ENCODE assay signal across 13 cellular contexts in the genomic region with DNA sequence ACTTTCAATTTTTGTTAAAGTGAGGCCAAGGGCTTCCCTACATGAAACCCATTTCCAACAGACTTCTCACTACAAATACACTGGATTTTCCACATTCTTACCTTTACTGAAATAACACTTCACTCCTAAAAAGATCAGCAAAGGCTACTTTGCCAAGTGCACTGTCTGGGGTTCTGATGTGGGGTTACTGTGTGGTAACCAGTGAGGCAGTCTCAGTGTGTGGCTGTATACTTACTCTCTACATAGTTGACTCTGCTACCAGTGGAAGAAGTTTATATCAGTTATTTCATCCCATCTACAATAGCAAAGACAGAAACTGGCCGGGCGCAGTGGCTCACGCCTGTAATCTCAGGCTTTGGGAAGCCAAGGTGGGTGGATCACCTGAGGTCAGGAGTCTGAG. TPM values are rescaled to one million over a fixed set of nuclear protein-coding genes. Genes with fewer than 3 reads are reported as not detected.
DNase-seq lines count a peak whose midpoint lies in the region; ATAC-seq and TF ChIP-seq lines count a peak whose summit lies in the region.
"Had no signal": no experiment of that assay in that cellular context is flagged by ENCODE, and none has a peak within 500 bp of the region (broad histone marks: within the 10 kb centered on the region; RNA-seq: fewer than 3 reads in every experiment).

No MANE protein-coding gene starts in this region.

- no CpG with 5 or more reads among the region's 3 CpGs for WGBS in H9 (ENCODE audit: extremely low coverage, insufficient read length, low lambda C conversion rate)

- H3K4me2 ChIP-seq in BLaER1 treated with 17β-estradiol and CSF1 and Interleukin-3, amounts not matched to agents 10 nM and 100 nM, result peak overlapping the region in 9 of 11 experiments; percentile 16 to 99 (median 21); a peak in 11 of 22 replicates
- no peak overlapping the region for H3K4me2 ChIP-seq in H9 (ENCODE audit: insufficient read depth, insufficient read length, low read length)

- H4K8ac ChIP-seq in H9 (replicated peaks; ENCODE audit: insufficient read length, low read depth, low read length), result no peak overlapping the region

- no peak overlapping the region for H3K4me3 Mint-ChIP-seq in HFFc6
- peak overlapping the region; percentile 99 for H3K4me3 Mint-ChIP-seq in activated naive CD8-positive, alpha-beta T cell
- peak overlapping the region; percentile 95 for H3K4me3 Mint-ChIP-seq in natural killer cell treated with Interleukin-12 subunit alpha and Interleukin-12 subunit beta and Interleukin-15 and Interleukin-18, amount 100 ng/mL, for 72 hours
- no peak overlapping the region for H3K4me3 Mint-ChIP-seq in H9

- H3K79me2 ChIP-seq in H9 (ENCODE audit: insufficient read depth, low read length), result peaks cover 62% of the 10 kb centered on the region

- H3K27me3 Mint-ChIP-seq in HFFc6 (ENCODE audit: insufficient read depth), result no peaks in the 10 kb centered on the region
- H3K27me3 Mint-ChIP-seq in activated naive CD8-positive, alpha-beta T cell, result no peaks in the 10 kb centered on the region
- no peaks in the 10 kb centered on the region for H3K27me3 Mint-ChIP-seq in natural killer cell treated with Interleukin-12 subunit alpha and Interleukin-12 subunit beta and Interleukin-15 and Interleukin-18, amount 100 ng/mL, for 72 hours
- no peaks in the 10 kb centered on the region for H3K27me3 Mint-ChIP-seq in H9 (ENCODE audit: low read depth)

- peaks cover 88 to 100% (median 99%) of the 10 kb centered on the region in 11 experiments for H4K20me1 ChIP-seq in BLaER1 treated with 17β-estradiol and CSF1 and Interleukin-3, amounts not matched to agents 10 nM and 100 nM
- no peaks in the 10 kb centered on the region for H4K20me1 ChIP-seq in H9 (ENCODE audit: control insufficient read depth, insufficient read depth, insufficient read length)

- no peak overlapping the region for H3K14ac ChIP-seq in H9 (ENCODE audit: insufficient read depth, low read length)

- peak overlapping the region in 2 of 11 experiments; percentile 2 to 30; a peak in 2 of 22 replicates for H3K27ac ChIP-seq in BLaER1 treated with 17β-estradiol and CSF1 and Interleukin-3, amounts not matched to agents 10 nM and 100 nM
- no peak overlapping the region for H3K27ac ChIP-seq in H9 (ENCODE audit: insufficient read length, low read depth, low read length)

- H2BK12ac ChIP-seq in H9 (ENCODE audit: insufficient read length, low read depth, low read length), result no peak overlapping the region

- peak overlapping the region; percentile 51; the same call in 1 of the 2 replicates for H3K27ac Mint-ChIP-seq in HFFc6
- H3K27ac Mint-ChIP-seq in activated naive CD8-positive, alpha-beta T cell, result peak overlapping the region; percentile 100
- peak overlapping the region; percentile 75 to 93 for H3K27ac Mint-ChIP-seq in natural killer cell treated with Interleukin-12 subunit alpha and Interleukin-12 subunit beta and Interleukin-15 and Interleukin-18, amount 100 ng/mL, for 72 hours
- H3K27ac Mint-ChIP-seq in H9, result no peak overlapping the region

- no peak overlapping the region for H3K4ac ChIP-seq in H9 (ENCODE audit: low read depth, low read length)

- no peak overlapping the region for H3K4me3 ChIP-seq in BLaER1 treated with 17β-estradiol and CSF1 and Interleukin-3, amounts not matched to agents 10 nM and 100 nM
- H3K4me3 ChIP-seq: mucosa of descending colon had no signal

- no peak for ATAC-seq in natural killer cell treated with Interleukin-12 subunit alpha and Interleukin-12 subunit beta and Interleukin-15 and Interleukin-18, amount 100 ng/mL, for 72 hours
- ATAC-seq: mucosa of descending colon had no signal

- H2AFZ ChIP-seq in H9 (ENCODE audit: low read length), result no peak overlapping the region

- no peak overlapping the region for H3K23ac ChIP-seq in H9 (ENCODE audit: insufficient read length, low read depth, low read length)

- no peak overlapping the region for H2AK5ac ChIP-seq in H9 (ENCODE audit: insufficient read length, low read length)

- no peak for TF ChIP-seq CTCF in HFFc6 (IDR thresholded peaks at IDR 0.05)
- no peak for TF ChIP-seq CTCF in H9 (conservative IDR thresholded peaks at IDR 0.05)

- no peaks in the 10 kb centered on the region for H3K9me3 Mint-ChIP-seq in HFFc6
- no peaks in the 10 kb centered on the region for H3K9me3 Mint-ChIP-seq in activated naive CD8-positive, alpha-beta T cell (ENCODE audit: low read depth)
- H3K9me3 Mint-ChIP-seq in natural killer cell treated with Interleukin-12 subunit alpha and Interleukin-12 subunit beta and Interleukin-15 and Interleukin-18, amount 100 ng/mL, for 72 hours, result no peaks in the 10 kb centered on the region
- 0 out of 5 replicates have a peak, but pooled peaks cover 0 to 3% of the 10 kb centered on the region in 2 experiments for H3K9me3 Mint-ChIP-seq in H9

- H3K18ac ChIP-seq in H9 (ENCODE audit: insufficient read length, low read depth, low read length), result no peak overlapping the region

- H3K27me3 ChIP-seq in BLaER1 treated with 17β-estradiol and CSF1 and Interleukin-3, amounts not matched to agents 10 nM and 100 nM, result no peaks in the 10 kb centered on the region
- H3K27me3 ChIP-seq in H9 (ENCODE audit: insufficient read depth, low read length), result no peaks in the 10 kb centered on the region

- H3K4me1 Mint-ChIP-seq in HFFc6 (ENCODE audit: low read depth) (peaks cover 58% of the 10 kb centered on the region), H9 (peaks cover 18 to 24% of the 10 kb centered on the region in 2 experiments)
- H3K4me1 Mint-ChIP-seq in activated naive CD8-positive, alpha-beta T cell (ENCODE audit: low read depth), result peaks cover 80% of the 10 kb centered on the region
- peaks cover 60 to 69% of the 10 kb centered on the region in 2 donors for H3K4me1 Mint-ChIP-seq in natural killer cell treated with Interleukin-12 subunit alpha and Interleukin-12 subunit beta and Interleukin-15 and Interleukin-18, amount 100 ng/mL, for 72 hours (ENCODE audit: low read depth in 2 of 2)

- H3T11ph ChIP-seq in H9 (ENCODE audit: low read length), result no peak overlapping the region

- peaks cover 48 to 90% (median 85%) of the 10 kb centered on the region in 11 experiments for H3K36me3 ChIP-seq in BLaER1 treated with 17β-estradiol and CSF1 and Interleukin-3, amounts not matched to agents 10 nM and 100 nM

- H4K91ac ChIP-seq in H9 (ENCODE audit: insufficient read length, low read depth, low read length), result no peak overlapping the region

- no peaks in the 10 kb centered on the region for H3K9me3 ChIP-seq in BLaER1 treated with 17β-estradiol and CSF1 and Interleukin-3, amounts not matched to agents 10 nM and 100 nM (replicated peaks in 1 of 11)
- no peaks in the 10 kb centered on the region for H3K9me3 ChIP-seq in H9 (ENCODE audit: control insufficient read depth, low read depth, low read length)
- H3K9me3 ChIP-seq: mucosa of descending colon had no signal

- no peak overlapping the region for H2BK5ac ChIP-seq in H9 (ENCODE audit: insufficient read length, low read length)

- H3K36me3 Mint-ChIP-seq in HFFc6 (ENCODE audit: low read depth) (peaks cover 39% of the 10 kb centered on the region), H9 (ENCODE audit: insufficient read depth in 1 of 3, low read depth in 3 of 3) (peaks cover 30 to 73% (median 67%) of the 10 kb centered on the region in 3 experiments)
- peaks cover 24% of the 10 kb centered on the region for H3K36me3 Mint-ChIP-seq in activated naive CD8-positive, alpha-beta T cell
- peaks cover 34% of the 10 kb centered on the region for H3K36me3 Mint-ChIP-seq in natural killer cell treated with Interleukin-12 subunit alpha and Interleukin-12 subunit beta and Interleukin-15 and Interleukin-18, amount 100 ng/mL, for 72 hours

- no peak overlapping the region for H3K56ac ChIP-seq in H9 (ENCODE audit: insufficient read length, low read depth, low read length)

- H2BK15ac ChIP-seq in H9 (ENCODE audit: low read depth, low read length), result no peak overlapping the region

- H4K5ac ChIP-seq in H9 (ENCODE audit: insufficient read length, low read depth, low read length), result no peak overlapping the region

- peaks cover 10% of the 10 kb centered on the region for H3K23me2 ChIP-seq in H9 (ENCODE audit: insufficient read length, low read depth, low read length, poor library complexity, severe bottlenecking)

- H2BK20ac ChIP-seq in H9 (ENCODE audit: low read depth, low read length, poor library complexity, severe bottlenecking), result no peak overlapping the region

- peaks cover 4% of the 10 kb centered on the region for H3K79me1 ChIP-seq in H9 (ENCODE audit: insufficient read depth, low read depth, low read length, poor library complexity, severe bottlenecking)

- no peak overlapping the region for H2BK120ac ChIP-seq in H9 (ENCODE audit: low read depth, low read length, poor library complexity, severe bottlenecking)

- H3K4me1 ChIP-seq in BLaER1 treated with 17β-estradiol and CSF1 and Interleukin-3, amounts not matched to agents 10 nM and 100 nM, result peaks cover 46 to 90% (median 66%) of the 10 kb centered on the region in 10 experiments
- H3K4me1 ChIP-seq in H9 (ENCODE audit: insufficient read depth, low read length), result 0 out of 2 replicates have a peak, but pooled peaks cover 3% of the 10 kb centered on the region

- peak overlapping the region in 3 of 11 experiments; percentile 12 to 41 (median 16); a peak in 3 of 22 replicates for H3K9ac ChIP-seq in BLaER1 treated with 17β-estradiol and CSF1 and Interleukin-3, amounts not matched to agents 10 nM and 100 nM
- no peak overlapping the region for H3K9ac ChIP-seq in H9 (ENCODE audit: extremely low read depth, insufficient read length, low read length)

- DNase-seq in HFFc6, result no peak
- no peak for DNase-seq in natural killer cell treated with Interleukin-12 subunit alpha and Interleukin-12 subunit beta and Interleukin-15 and Interleukin-18, amount 100 ng/mL, for 72 hours (ENCODE audit: low spot score)
- DNase-seq in anterior cingulate cortex (lab: John Stamatoyannopoulos, UW), result no peak
- no peak for DNase-seq in H9
- DNase-seq in NCI-H345 treated with DMSO at 0.1 percent for 48 hours (lab: John Stamatoyannopoulos, UW; ENCODE audit: unreplicated experiment), result no peak
- no peak for DNase-seq in hippocampal formation (lab: John Stamatoyannopoulos, UW)
- DNase-seq: foreskin melanocyte, islet precursor cell, NCI-H187 treated with DMSO at 0.1 percent for 48 hours, NCI-H748 treated with DMSO at 0.1 percent for 48 hours had no signal

RNA-seq across cellular contexts. Expression of gene WDR82, which starts 5.6 kb away (rescaled TPM):
- 10 to 100 TPM; 55.2 to 62.0 (median 58.6) TPM for total RNA-seq in HFFc6 (2021; fragmentation: NEBNext Ultra II Directional; extraction: Animal tissue kit (Norgen Biotek cat#: 25700))
- 10 to 100 TPM; 82.8 to 87.4 TPM for total RNA-seq in natural killer cell treated with Interleukin-12 subunit alpha and Interleukin-12 subunit beta and Interleukin-15 and Interleukin-18, amount 100 ng/mL, for 72 hours
- 83.1 and 84.3 TPM in 2 replicates for total RNA-seq in H9 (2021)

RNA-seq across cellular contexts. Expression of gene GLYCTK, which starts 14.8 kb away (rescaled TPM):
- 1 to 10 TPM; 7.0 to 9.9 (median 8.7) TPM for total RNA-seq in HFFc6 (2021; fragmentation: NEBNext Ultra II Directional; extraction: Animal tissue kit (Norgen Biotek cat#: 25700))
- total RNA-seq in natural killer cell treated with Interleukin-12 subunit alpha and Interleukin-12 subunit beta and Interleukin-15 and Interleukin-18, amount 100 ng/mL, for 72 hours, result 10 to 100 TPM; 26.0 to 34.2 TPM
- 8.4 and 8.8 TPM in 2 replicates for total RNA-seq in H9 (2021)

RNA-seq across cellular contexts. Expression of gene PPM1M, which starts 27.3 kb away (rescaled TPM):
- 10 to 100 TPM; 20.8 to 23.4 (median 20.9) TPM for total RNA-seq in HFFc6 (2021; fragmentation: NEBNext Ultra II Directional; extraction: Animal tissue kit (Norgen Biotek cat#: 25700))
- 10 to 100 TPM; 45.7 to 47.7 TPM for total RNA-seq in natural killer cell treated with Interleukin-12 subunit alpha and Interleukin-12 subunit beta and Interleukin-15 and Interleukin-18, amount 100 ng/mL, for 72 hours
- total RNA-seq in H9 (2021), result 6.1 and 7.4 TPM in 2 replicates

RNA-seq across cellular contexts. Expression of gene TWF2, which starts 33.9 kb away (rescaled TPM):
- 10 to 100 TPM; 73.9 to 83.0 (median 80.7) TPM for total RNA-seq in HFFc6 (2021; fragmentation: NEBNext Ultra II Directional; extraction: Animal tissue kit (Norgen Biotek cat#: 25700))
- total RNA-seq in natural killer cell treated with Interleukin-12 subunit alpha and Interleukin-12 subunit beta and Interleukin-15 and Interleukin-18, amount 100 ng/mL, for 72 hours, result 100 to 1,000 TPM in 1 of 2 donors, 10 to 100 TPM in 1; 90.3 to 117 TPM
- 44.8 and 50.9 TPM in 2 replicates for total RNA-seq in H9 (2021)

RNA-seq across cellular contexts. Expression of gene DNAH1, which starts 43.3 kb away (rescaled TPM):
- 1 to 10 TPM; 1.4 to 2.1 (median 1.8) TPM for total RNA-seq in HFFc6 (2021; fragmentation: NEBNext Ultra II Directional; extraction: Animal tissue kit (Norgen Biotek cat#: 25700))
- 10 to 100 TPM; 24.3 to 35.4 TPM for total RNA-seq in natural killer cell treated with Interleukin-12 subunit alpha and Interleukin-12 subunit beta and Interleukin-15 and Interleukin-18, amount 100 ng/mL, for 72 hours
- 2.0 and 2.3 TPM in 2 replicates for total RNA-seq in H9 (2021)

Comparison
In these comparisons a context has a peak if more than half of its experiments do, and no peak if none do; other contexts are left out.
1. H3K27ac Mint-ChIP-seq: peak in HFFc6 (single experiment), activated naive CD8-positive, alpha-beta T cell (single experiment) and natural killer cell treated with Interleukin-12 subunit alpha and Interleukin-12 subunit beta and Interleukin-15 and Interleukin-18, amount 100 ng/mL, for 72 hours (2 of 2); none in H9 (0 of 3).
2. H3K4me3 Mint-ChIP-seq: peak in activated naive CD8-positive, alpha-beta T cell (single experiment) and natural killer cell treated with Interleukin-12 subunit alpha and Interleukin-12 subunit beta and Interleukin-15 and Interleukin-18, amount 100 ng/mL, for 72 hours (single experiment); none in HFFc6 (single experiment) and H9 (0 of 2).